16 cellular contexts compared by ENCODE assay signal in genomic region chr2:21438949-21439348, GRCh38.
DNase-seq lines count a peak whose midpoint lies in the region; ATAC-seq and TF ChIP-seq lines count a peak whose summit lies in the region.
"Had no signal": no experiment of that assay in that cellular context is flagged by ENCODE, and none has a peak within 500 bp of the region (broad histone marks: within the 10 kb centered on the region; RNA-seq: fewer than 3 reads in every experiment).

No MANE protein-coding gene starts in this region.

- no peak overlapping the region for H3K27ac Mint-ChIP-seq in activated T-helper 17 cell treated with anti-CD3 and anti-CD28 coated beads, Interleukin-2, amount 50 U/mL, for 72 hours
- H3K27ac Mint-ChIP-seq: activated CD4-positive, alpha-beta memory T cell treated with anti-CD3 and anti-CD28 coated beads, Interleukin-2, amount 10 ng/mL, durations not matched to agents 7 days and 5 days had no signal

- intact Hi-C loops in dorsolateral prefrontal cortex (cut with DNase I), result no loop called here

- no peak overlapping the region for H3K4me3 Mint-ChIP-seq in activated T-helper 17 cell treated with anti-CD3 and anti-CD28 coated beads, Interleukin-2, amount 50 U/mL, for 72 hours
- H3K4me3 Mint-ChIP-seq: activated CD4-positive, alpha-beta memory T cell treated with anti-CD3 and anti-CD28 coated beads, Interleukin-2, amount 10 ng/mL, durations not matched to agents 7 days and 5 days had no signal

- H3K4me3 ChIP-seq in fibroblast of mammary gland (ENCODE audit: control insufficient read depth, low read depth, low read length), result no peak overlapping the region
- H3K4me3 ChIP-seq in dorsolateral prefrontal cortex, result no peak overlapping the region
- H3K4me3 ChIP-seq: upper lobe of left lung had no signal

- DNase-seq in A172 (ENCODE audit: low spot score) (peak; percentile 81), M059J (ENCODE audit: low read depth) (peak; percentile 92), fibroblast of mammary gland (ENCODE audit: low read depth) (peak; percentile 2), dorsolateral prefrontal cortex (no peak), foreskin melanocyte (no peak), NCI-H2107 (lab: John Stamatoyannopoulos, UW) (no peak)
- DNase-seq: activated CD4-positive, alpha-beta memory T cell treated with anti-CD3 and anti-CD28 coated beads, Interleukin-2, amount 10 ng/mL, durations not matched to agents 7 days and 5 days; activated gamma-delta T cell; central memory CD4-positive, alpha-beta T cell; COR-L47; NCI-H1436; NCI-H69; upper lobe of left lung had no signal

- H3K27ac ChIP-seq in dorsolateral prefrontal cortex, result no peak overlapping the region
- H3K27ac ChIP-seq: epithelial cell of prostate, upper lobe of left lung had no signal

- no peaks in the 10 kb centered on the region for H3K36me3 Mint-ChIP-seq in activated T-helper 17 cell treated with anti-CD3 and anti-CD28 coated beads, Interleukin-2, amount 50 U/mL, for 72 hours (ENCODE audit: low read depth)

- H3K27me3 Mint-ChIP-seq in activated T-helper 17 cell treated with anti-CD3 and anti-CD28 coated beads, Interleukin-2, amount 50 U/mL, for 72 hours, result no peaks in the 10 kb centered on the region
- H3K27me3 Mint-ChIP-seq: activated CD4-positive, alpha-beta memory T cell treated with anti-CD3 and anti-CD28 coated beads, Interleukin-2, amount 10 ng/mL, durations not matched to agents 7 days and 5 days had no signal

- peaks cover 4% of the 10 kb centered on the region for H3K9me3 Mint-ChIP-seq in activated T-helper 17 cell treated with anti-CD3 and anti-CD28 coated beads, Interleukin-2, amount 50 U/mL, for 72 hours

- peak; percentile 74 for ATAC-seq in GM19351 (IDR thresholded peaks at IDR 0.05; ENCODE audit: unreplicated experiment)
- ATAC-seq in activated T-helper 17 cell treated with anti-CD3 and anti-CD28 coated beads, Interleukin-2, amount 50 U/mL, for 72 hours (replicated peaks), result no peak

- TF ChIP-seq CTCF in fibroblast of mammary gland (conservative IDR thresholded peaks at IDR 0.05; ENCODE audit: control insufficient read depth, insufficient read depth, low read depth, low read length), result no peak
- no peak for TF ChIP-seq CTCF in dorsolateral prefrontal cortex (IDR thresholded peaks at IDR 0.05 in 54 of 56, conservative IDR thresholded peaks at IDR 0.05 in 2 of 56; ENCODE audit: low read depth in 1 of 56, partially characterized antibody in 56 of 56)

- H3K27me3 ChIP-seq in dorsolateral prefrontal cortex, result no peaks in the 10 kb centered on the region
- H3K27me3 ChIP-seq: upper lobe of left lung had no signal

- H3K4me1 Mint-ChIP-seq in activated T-helper 17 cell treated with anti-CD3 and anti-CD28 coated beads, Interleukin-2, amount 50 U/mL, for 72 hours, result no peaks in the 10 kb centered on the region
- H3K4me1 Mint-ChIP-seq: activated CD4-positive, alpha-beta memory T cell treated with anti-CD3 and anti-CD28 coated beads, Interleukin-2, amount 10 ng/mL, durations not matched to agents 7 days and 5 days had no signal

Comparison
In these comparisons a context has a peak if more than half of its experiments do, and no peak if none do; other contexts are left out.
1. DNase-seq: peak in A172 (single experiment), M059J (single experiment) and fibroblast of mammary gland (single experiment); none in dorsolateral prefrontal cortex (0 of 10), foreskin melanocyte (single experiment) and NCI-H2107 (single experiment).